In the genomic region with DNA sequence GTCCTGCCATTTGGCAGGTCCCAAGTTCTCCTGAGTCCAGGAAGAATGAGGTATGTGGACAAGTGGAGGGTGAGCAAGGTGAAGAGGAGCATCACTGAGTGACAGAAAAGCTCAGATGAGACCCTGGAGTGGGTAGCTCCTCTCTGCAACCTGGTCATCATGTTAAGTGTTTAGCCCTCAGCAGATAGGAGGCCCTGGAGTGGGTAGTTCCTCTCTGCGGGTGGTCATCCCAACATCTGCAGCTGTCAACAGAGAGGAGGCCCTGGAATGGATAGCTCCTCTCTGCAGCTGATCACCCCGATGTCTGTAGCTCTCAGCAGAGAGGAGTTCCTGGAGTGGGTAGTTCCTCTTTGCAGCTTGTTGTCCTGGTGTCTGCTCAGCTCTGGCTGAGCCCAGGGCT, we compare ENCODE assay signal across 18 cellular contexts.
"Had no signal": no experiment of that assay in that cellular context is flagged by ENCODE, and none has a peak within 500 bp of the region (broad histone marks: within the 10 kb centered on the region; RNA-seq: fewer than 3 reads in every experiment).

No MANE protein-coding gene starts in this region.

- H3K4me3 Mint-ChIP-seq: activated naive CD8-positive, alpha-beta T cell treated with anti-CD3 and anti-CD28 coated beads, Interleukin-2, amount 10 ng/mL, durations not matched to agents 7 days and 5 days; nephron; stimulated activated naive B cell treated with anti-CD40 and anti-IgM and Interleukin-4, amounts not matched to agents 10 μg/mL and 1 μg/mL and 100 μg/mL, for 72 hours; WTC11 had no signal

- H3K27ac Mint-ChIP-seq: activated naive CD8-positive, alpha-beta T cell treated with anti-CD3 and anti-CD28 coated beads, Interleukin-2, amount 10 ng/mL, durations not matched to agents 7 days and 5 days; nephron; stimulated activated naive B cell treated with anti-CD40 and anti-IgM and Interleukin-4, amounts not matched to agents 10 μg/mL and 1 μg/mL and 100 μg/mL, for 72 hours; WTC11 had no signal

- ATAC-seq: left lobe of liver; stimulated activated naive B cell treated with anti-CD40 and anti-IgM and Interleukin-4, amounts not matched to agents 10 μg/mL and 1 μg/mL and 100 μg/mL, for 72 hours; WTC11 had no signal

- H3K27me3 Mint-ChIP-seq: activated naive CD8-positive, alpha-beta T cell treated with anti-CD3 and anti-CD28 coated beads, Interleukin-2, amount 10 ng/mL, durations not matched to agents 7 days and 5 days; stimulated activated naive B cell treated with anti-CD40 and anti-IgM and Interleukin-4, amounts not matched to agents 10 μg/mL and 1 μg/mL and 100 μg/mL, for 72 hours had no signal

- H3K4me1 Mint-ChIP-seq: activated naive CD8-positive, alpha-beta T cell treated with anti-CD3 and anti-CD28 coated beads, Interleukin-2, amount 10 ng/mL, durations not matched to agents 7 days and 5 days; nephron; WTC11 had no signal

- H3K4me3 ChIP-seq: heart right ventricle, skin epidermis, transverse colon had no signal

- DNase-seq: activated CD4-positive, alpha-beta T cell treated with anti-CD3 and anti-CD28 coated beads for 4 hours; activated CD8-positive, alpha-beta memory T cell treated with anti-CD3 and anti-CD28 coated beads, Interleukin-2, amount 50 U/mL, for 48 hours; activated gamma-delta T cell treated with Interleukin-2 at 50 U/mL for 16 hours; activated naive CD8-positive, alpha-beta T cell treated with anti-CD3 and anti-CD28 coated beads, Interleukin-2, amount 10 ng/mL, durations not matched to agents 7 days and 5 days; dermis blood vessel endothelial cell; islet precursor cell; mesenchymal stem cell; nucleus accumbens; stimulated activated CD4-positive, alpha-beta T cell treated with anti-CD3 and anti-CD28 coated beads, Interleukin-15, amount 100 ng/mL, for 24 hours; stimulated activated CD4-positive, alpha-beta T cell treated with anti-CD3 and anti-CD28 coated beads, Interleukin-4, amount 100 ng/mL, for 1 hour; stimulated activated naive B cell treated with anti-CD40 and anti-IgM and Interleukin-4, amounts not matched to agents 10 μg/mL and 1 μg/mL and 100 μg/mL, for 72 hours; transverse colon had no signal

- H3K27me3 ChIP-seq: heart right ventricle, transverse colon had no signal

- H3K9me3 ChIP-seq: transverse colon had no signal

- H3K36me3 ChIP-seq: heart right ventricle, transverse colon had no signal

- H3K27ac ChIP-seq: epithelial cell of prostate, skin epidermis, transverse colon had no signal

- H3K4me1 ChIP-seq: transverse colon had no signal
